8 cellular contexts compared by ENCODE assay signal in genomic region chr10:22339761-22340361, GRCh38. TPM values are rescaled to one million over a fixed set of nuclear protein-coding genes. Genes with fewer than 3 reads are reported as not detected.
DNase-seq lines count a peak whose midpoint lies in the region; ATAC-seq and TF ChIP-seq lines count a peak whose summit lies in the region.

No MANE protein-coding gene starts in this region.

- no peak for ATAC-seq in activated B cell treated with CpG ODN at 0.5 μM for 24 hours (ENCODE audit: low read depth)
- no peak for ATAC-seq in GM19023 (IDR thresholded peaks at IDR 0.05; ENCODE audit: unreplicated experiment)

- H3K27me3 Mint-ChIP-seq in activated naive CD4-positive, alpha-beta T cell treated with anti-CD3 and anti-CD28 coated beads, Interleukin-2, amount 50 U/mL, for 24 hours: peaks cover 62% of the 10 kb centered on the region
- peaks cover 44% of the 10 kb centered on the region for H3K27me3 Mint-ChIP-seq in activated B cell treated with CpG ODN at 0.5 μM for 24 hours

- CTCF ChIA-PET in activated B cell treated with CpG ODN at 0.5 μM for 24 hours (lab: Charles Lee): interaction anchor here (0.6 to 1.5 kb wide), 4 partner anchors 23 to 236 kb away, joined by 3 to 5 read pairs (median 4); partner anchors contain the start of gene COMMD3

- no peak for TF ChIP-seq EP300 in stomach (IDR thresholded peaks at IDR 0.05)

- intact Hi-C loops in activated B cell treated with CpG ODN at 0.5 μM for 24 hours (cut with micrococcal nuclease) (loop anchor here (1.0 to 5.0 kb wide), 8 partner anchors 19 to 813 kb away; partner anchors contain the start of genes BMI1, COMMD3, DNAJC1 and PIP4K2A), stomach (cut with DNase I; ENCODE audit: low total_unique reads) (no loop called here)

- H3K4me1 Mint-ChIP-seq in activated naive CD4-positive, alpha-beta T cell treated with anti-CD3 and anti-CD28 coated beads, Interleukin-2, amount 50 U/mL, for 24 hours: peaks cover 18% of the 10 kb centered on the region
- peaks cover 35% of the 10 kb centered on the region for H3K4me1 Mint-ChIP-seq in activated B cell treated with CpG ODN at 0.5 μM for 24 hours

- no peak for TF ChIP-seq POLR2A in stomach (IDR thresholded peaks at IDR 0.05)

- peaks cover 0 to 7% (median under 1%) of the 10 kb centered on the region in 4 donors for H3K9me3 ChIP-seq in stomach

- POLR2A ChIA-PET in activated B cell treated with CpG ODN at 0.5 μM for 24 hours (lab: Charles Lee): interaction anchor here (0.6 to 3.5 kb wide), 21 partner anchors 8 to 1109 kb away, joined by 3 to 41 read pairs (median 5); partner anchors contain the start of genes BMI1, DNAJC1, MLLT10 and SKIDA1

- peak overlapping the region in 4 of 5 donors; percentile 93 to 98 (median 96) for H3K27ac ChIP-seq in stomach

- H3K4me3 ChIP-seq in iPS-11a (ENCODE audit: low read depth, low read length) (peak overlapping the region; percentile 49), stomach (peak overlapping the region; percentile 61 to 83 (median 75))

- peaks cover 44 to 91% (median 76%) of the 10 kb centered on the region in 3 donors for H3K27me3 ChIP-seq in stomach

- peak overlapping the region; percentile 85 for H3K27ac Mint-ChIP-seq in activated naive CD4-positive, alpha-beta T cell treated with anti-CD3 and anti-CD28 coated beads, Interleukin-2, amount 50 U/mL, for 24 hours
- peak overlapping the region; percentile 88 for H3K27ac Mint-ChIP-seq in activated B cell treated with CpG ODN at 0.5 μM for 24 hours

- peak overlapping the region; percentile 85 for H3K4me3 Mint-ChIP-seq in activated naive CD4-positive, alpha-beta T cell treated with anti-CD3 and anti-CD28 coated beads, Interleukin-2, amount 50 U/mL, for 24 hours
- H3K4me3 Mint-ChIP-seq in activated B cell treated with CpG ODN at 0.5 μM for 24 hours: peak overlapping the region; percentile 90

- H3K9me3 Mint-ChIP-seq in activated naive CD4-positive, alpha-beta T cell treated with anti-CD3 and anti-CD28 coated beads, Interleukin-2, amount 50 U/mL, for 24 hours: peaks cover 5% of the 10 kb centered on the region
- peaks cover 2% of the 10 kb centered on the region for H3K9me3 Mint-ChIP-seq in activated B cell treated with CpG ODN at 0.5 μM for 24 hours

- WGBS in stomach, 5 donors: 0 to 2% (median 1%) methylated on average over 15 of the region's 15 CpGs

- H3K36me3 Mint-ChIP-seq in activated naive CD4-positive, alpha-beta T cell treated with anti-CD3 and anti-CD28 coated beads, Interleukin-2, amount 50 U/mL, for 24 hours: peaks cover 2% of the 10 kb centered on the region
- peaks cover 6% of the 10 kb centered on the region for H3K36me3 Mint-ChIP-seq in activated B cell treated with CpG ODN at 0.5 μM for 24 hours (ENCODE audit: low read depth)

- H3K4me1 ChIP-seq in stomach: peaks cover 25 to 39% (median 35%) of the 10 kb centered on the region in 4 donors

- no peak for DNase-seq in activated naive CD4-positive, alpha-beta T cell treated with anti-CD3 and anti-CD28 coated beads, Interleukin-2, amount 50 U/mL, for 16 hours
- DNase-seq in activated B cell treated with CpG ODN at 0.5 μM for 24 hours (no peak), stomach (no peak), cerebellar nuclear complex (lab: John Stamatoyannopoulos, UW) (no peak)
- DNase-seq in effector CD4-positive, alpha-beta T cell: no peak

- no peak for TF ChIP-seq CTCF in activated B cell treated with CpG ODN at 0.5 μM for 24 hours (IDR thresholded peaks at IDR 0.05)
- TF ChIP-seq CTCF in stomach (IDR thresholded peaks at IDR 0.05): no peak

- H3K36me3 ChIP-seq in stomach: no peaks in the 10 kb centered on the region

RNA-seq across cellular contexts. Expression of gene SPAG6, which starts 5.4 kb away (rescaled TPM):
- total RNA-seq in activated B cell treated with CpG ODN at 0.5 μM for 24 hours (0.12 and 0.62 TPM in 2 replicates), stomach (not detected)
- not detected for polyA plus RNA-seq in stomach

RNA-seq across cellular contexts. Expression of gene BMI1, which starts 19.0 kb away (rescaled TPM):
- total RNA-seq in activated B cell treated with CpG ODN at 0.5 μM for 24 hours: 62.3 and 70.1 TPM in 2 replicates
- total RNA-seq in stomach: 100 to 1,000 TPM in 2 of 5 donors, 10 to 100 TPM in 3; 18.8 to 228 (median 57.5) TPM
- 10 to 100 TPM; 14.9 to 25.5 (median 25.1) TPM for polyA plus RNA-seq in stomach

RNA-seq across cellular contexts. Expression of gene COMMD3, which starts 23.7 kb away (rescaled TPM):
- total RNA-seq in activated B cell treated with CpG ODN at 0.5 μM for 24 hours (68.2 and 72.8 TPM in 2 replicates), stomach (10 to 100 TPM in 3 of 5 donors, 1 to 10 TPM in 2; 4.1 to 38.0 (median 13.0) TPM)
- polyA plus RNA-seq in stomach: 10 to 100 TPM; 50.7 to 57.7 (median 51.2) TPM
